In the genomic region with DNA sequence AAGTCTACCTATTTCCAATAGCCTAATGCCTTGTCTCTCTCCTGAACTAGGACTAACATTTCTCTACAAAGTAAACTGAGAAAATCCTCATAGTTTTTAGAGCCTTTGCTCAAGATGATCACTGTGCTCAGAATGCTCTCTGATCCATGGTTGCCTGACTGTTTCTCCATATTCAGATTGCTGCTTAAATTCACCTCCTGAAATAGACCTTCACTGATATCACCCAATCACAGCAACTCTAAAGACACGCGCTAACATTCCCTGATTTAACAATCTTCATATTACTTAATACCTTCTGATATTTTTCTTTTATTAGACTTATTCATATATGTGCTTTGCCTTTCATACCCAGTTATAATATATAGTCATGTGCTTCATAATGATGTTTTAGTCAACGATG, we compare ENCODE assay signal across 29 cellular contexts.
"Had no signal": no experiment of that assay in that cellular context is flagged by ENCODE, and none has a peak within 500 bp of the region (broad histone marks: within the 10 kb centered on the region; RNA-seq: fewer than 3 reads in every experiment).

No MANE protein-coding gene starts in this region.

- ATAC-seq: effector memory CD8-positive, alpha-beta T cell; esophagus mucosa; foreskin keratinocyte; gastrocnemius medialis; gastroesophageal sphincter; heart left ventricle; heart right ventricle had no signal

- H3K9me3 ChIP-seq: colonic mucosa, esophagus muscularis mucosa, esophagus squamous epithelium, gastrocnemius medialis, gastroesophageal sphincter, heart left ventricle, heart right ventricle had no signal

- DNase-seq: colonic mucosa; cortex of kidney; dermis blood vessel endothelial cell; dorsolateral prefrontal cortex; effector CD4-positive, alpha-beta T cell; effector CD8-positive, alpha-beta T cell; effector memory CD4-positive, alpha-beta T cell; effector memory CD8-positive, alpha-beta T cell; endodermal cell; erythroblast; esophagus squamous epithelium; foreskin fibroblast; foreskin keratinocyte; foreskin melanocyte; gastrocnemius medialis; glutamatergic neuron; head of caudate nucleus; heart left ventricle; heart right ventricle had no signal

- H3K36me3 ChIP-seq: colonic mucosa, esophagus muscularis mucosa, esophagus squamous epithelium, gastrocnemius medialis, gastroesophageal sphincter, heart left ventricle, heart right ventricle had no signal

- H3K27ac ChIP-seq: colonic mucosa, coronary artery, dorsolateral prefrontal cortex, epithelial cell of prostate, esophagus muscularis mucosa, esophagus squamous epithelium, foreskin keratinocyte, gastrocnemius medialis, gastroesophageal sphincter, heart left ventricle, heart right ventricle, hepatocyte had no signal

- FAIRE-seq: endometrium, endothelial cell of umbilical vein, frontal cortex had no signal

- H3K27ac Mint-ChIP-seq: dendritic cell treated with granulocyte-macrophage colony-stimulating factor and Interleukin-4, amounts not matched to agents 40 ng/mL and 50 ng/mL, for 4 days; effector memory CD8-positive, alpha-beta T cell; endodermal cell had no signal

- H3K9me3 Mint-ChIP-seq: dendritic cell treated with granulocyte-macrophage colony-stimulating factor and Interleukin-4, amounts not matched to agents 40 ng/mL and 50 ng/mL, for 4 days; effector memory CD8-positive, alpha-beta T cell; endodermal cell had no signal

- H3K4me1 ChIP-seq: colonic mucosa, esophagus muscularis mucosa, esophagus squamous epithelium, foreskin keratinocyte, gastrocnemius medialis, gastroesophageal sphincter, heart left ventricle, heart right ventricle had no signal

- H3K27me3 ChIP-seq: colonic mucosa, esophagus muscularis mucosa, esophagus squamous epithelium, gastrocnemius medialis, gastroesophageal sphincter, hepatocyte had no signal

- H3K4me3 ChIP-seq: colonic mucosa, coronary artery, dorsolateral prefrontal cortex, esophagus muscularis mucosa, esophagus squamous epithelium, gastrocnemius medialis, gastroesophageal sphincter, heart left ventricle, heart right ventricle, hepatocyte had no signal

- H2AFZ ChIP-seq: hepatocyte had no signal

- H3K27me3 Mint-ChIP-seq: dendritic cell treated with granulocyte-macrophage colony-stimulating factor and Interleukin-4, amounts not matched to agents 40 ng/mL and 50 ng/mL, for 4 days; effector memory CD8-positive, alpha-beta T cell had no signal

- H3K79me2 ChIP-seq: hepatocyte had no signal

- H3K4me3 Mint-ChIP-seq: dendritic cell treated with granulocyte-macrophage colony-stimulating factor and Interleukin-4, amounts not matched to agents 40 ng/mL and 50 ng/mL, for 4 days; effector memory CD8-positive, alpha-beta T cell; endodermal cell had no signal

- H3K4me2 ChIP-seq: hepatocyte had no signal
